Comparison of ENCODE assay signal across 8 cellular contexts in genomic region chr12:47819544-47819901, GRCh38. TPM values are rescaled to one million over a fixed set of nuclear protein-coding genes. Genes with fewer than 3 reads are reported as not detected.
DNase-seq lines count a peak whose midpoint lies in the region; ATAC-seq and TF ChIP-seq lines count a peak whose summit lies in the region.

No MANE protein-coding gene starts in this region.

- 0 to 1% methylated on average over 8 to 25 of the region's 46 CpGs for WGBS in mesodermal cell (ENCODE audit: insufficient coverage in 2 of 2), 2 experiments

- CTCF ChIA-PET in MCF 10A (lab: Yijun Ruan, JAX) = interaction anchor here (0.7 to 4.2 kb wide), 10 partner anchors 10 to 139 kb away, joined by 3 to 33 read pairs (median 7); no protein-coding TSS in a partner anchor

- DNase-seq in MCF 10A (ENCODE audit: unreplicated experiment) (no peak), CD1c-positive myeloid dendritic cell (ENCODE audit: extremely low spot score) (no peak), putamen (ENCODE audit: low spot score) (no peak)
- no peak for DNase-seq in stimulated activated naive CD4-positive, alpha-beta T cell (lab: John Stamatoyannopoulos, UW)

- no peaks in the 10 kb centered on the region for H3K9me3 ChIP-seq in mesodermal cell (ENCODE audit: control insufficient read depth, low read length)

- no TSS peak for BruUV-seq in MCF 10A (replicated peaks; lab: Mats Ljungman, UMichigan)

- no peaks in the 10 kb centered on the region for H3K9me3 Mint-ChIP-seq in MCF 10A (ENCODE audit: unreplicated experiment)

- ATAC-seq in GM18502 (IDR thresholded peaks at IDR 0.05; ENCODE audit: poor library complexity, unreplicated experiment) (peak; percentile 33), HG03159 (IDR thresholded peaks at IDR 0.05; ENCODE audit: unreplicated experiment) (peak; percentile 27), GM21619 (IDR thresholded peaks at IDR 0.05; ENCODE audit: unreplicated experiment) (no peak)

- POLR2A ChIA-PET in MCF 10A (lab: Yijun Ruan, JAX) = interaction anchor here (0.6 to 5.9 kb wide), 14 partner anchors 11 to 144 kb away, joined by 3 to 110 read pairs (median 4); partner anchors contain the start of genes TMEM106C and VDR

- peaks cover 71% of the 10 kb centered on the region for H3K4me1 ChIP-seq in mesodermal cell (ENCODE audit: control insufficient read depth, insufficient read depth, low read length, poor library complexity, severe bottlenecking)

- H3K27ac Mint-ChIP-seq in MCF 10A (ENCODE audit: low read depth, unreplicated experiment) = no peak overlapping the region

- no peaks in the 10 kb centered on the region for H3K36me3 Mint-ChIP-seq in MCF 10A (ENCODE audit: insufficient read depth, unreplicated experiment)

- peak overlapping the region; percentile 99 for H3K27ac ChIP-seq in mesodermal cell (ENCODE audit: low read depth, low read length, severe bottlenecking)

- TF ChIP-seq CTCF in MCF 10A (IDR thresholded peaks at IDR 0.05; ENCODE audit: unreplicated experiment) = no peak

- intact Hi-C loops in MCF 10A (cut with micrococcal nuclease) = loop anchor here (5.0 kb wide), 1 partner anchor 42 kb away; no protein-coding TSS in a partner anchor

- H3K4me3 ChIP-seq in mesodermal cell (ENCODE audit: extremely low read depth, insufficient read depth, low read length, poor library complexity, severe bottlenecking) = peak overlapping the region; percentile 69

- no peaks in the 10 kb centered on the region for H3K27me3 Mint-ChIP-seq in MCF 10A (ENCODE audit: insufficient read depth, unreplicated experiment)

- peaks cover 73% of the 10 kb centered on the region for H3K4me1 Mint-ChIP-seq in MCF 10A (ENCODE audit: insufficient read depth, unreplicated experiment)

- H3K4me3 Mint-ChIP-seq in MCF 10A (ENCODE audit: unreplicated experiment) = peak overlapping the region; percentile 98

- peaks cover 31% of the 10 kb centered on the region for H3K36me3 ChIP-seq in mesodermal cell (ENCODE audit: control insufficient read depth, insufficient read depth, low read length)

RNA-seq across cellular contexts. Expression of gene HDAC7, which starts 0.2 kb away (rescaled TPM):
- total RNA-seq in MCF 10A (2022) = 65.0 and 80.1 TPM in 2 replicates
- polyA plus RNA-seq in mesodermal cell (2013, experiment 1 of 2) = 118 TPM
- polyA plus RNA-seq in mesodermal cell (2013, experiment 2 of 2) = 98.0 TPM

RNA-seq across cellular contexts. Expression of gene SLC48A1, which starts 46.5 kb away (rescaled TPM):
- 19.4 and 20.2 TPM in 2 replicates for total RNA-seq in MCF 10A (2022)
- 13.9 TPM for polyA plus RNA-seq in mesodermal cell (2013, experiment 1 of 2)
- 14.5 TPM for polyA plus RNA-seq in mesodermal cell (2013, experiment 2 of 2)
